Comparison of ENCODE assay signal across 6 cellular contexts in genomic region chr17:31042378-31042777, GRCh38. TPM values are rescaled to one million over a fixed set of nuclear protein-coding genes. Genes with fewer than 3 reads are reported as not detected.
DNase-seq lines count a peak whose midpoint lies in the region; ATAC-seq, FAIRE-seq and TF ChIP-seq lines count a peak whose summit lies in the region.
"Not testable (repeated sequence)": the region's sequence is repeated elsewhere in the genome, so short reads cannot be mapped to it uniquely, and the experiment has no call there.

No MANE protein-coding gene starts in this region.

- not testable (repeated sequence) for H2BK15ac ChIP-seq in IMR-90 (ENCODE audit: low read depth, low read length); neuronal stem cell (ENCODE audit: low read length)

- H2AK9ac ChIP-seq in IMR-90 (replicated peaks; ENCODE audit: low read depth, low read length, poor library complexity) = not testable (repeated sequence)

- not testable (repeated sequence) for ATAC-seq in IMR-90 (ENCODE audit: low read depth)

- intact Hi-C loops in IMR-90 (cut with micrococcal nuclease) = not testable (repeated sequence)

- CTCF ChIA-PET in IMR-90 (lab: Yijun Ruan, JAX) = not testable (repeated sequence)

- not testable (repeated sequence) for H3K36me3 Mint-ChIP-seq in nephron progenitor cell (ENCODE audit: low read depth)

- H2BK120ac ChIP-seq in IMR-90 (ENCODE audit: low read depth, low read length); neuronal stem cell (ENCODE audit: low read depth, low read length): not testable (repeated sequence)

- not testable (repeated sequence) for H4K91ac ChIP-seq in IMR-90 (ENCODE audit: insufficient read depth, low read depth, low read length); neuronal stem cell (ENCODE audit: low read depth, low read length, poor library complexity)

- TF ChIP-seq CTCF in IMR-90 (conservative IDR thresholded peaks at IDR 0.05; ENCODE audit: low read depth, low read length); nephron progenitor cell (IDR thresholded peaks at IDR 0.05): not testable (repeated sequence)

- not testable (repeated sequence) for H3K9ac ChIP-seq in IMR-90 (ENCODE audit: low read depth, low read length)
- peak overlapping the region; percentile 53 for H3K9ac ChIP-seq in neuronal stem cell (ENCODE audit: low read depth, low read length, poor library complexity)

- H3K36me3 ChIP-seq in IMR-90 (ENCODE audit: control insufficient read depth, insufficient read depth, low read length); neuronal stem cell (replicated peaks in 1 of 2; ENCODE audit: control insufficient read depth in 2 of 2, insufficient read depth in 2 of 2, low read length in 2 of 2): not testable (repeated sequence)

- BruUV-seq in IMR-90 (replicated peaks; lab: Mats Ljungman, UMichigan) = not testable (repeated sequence)

- POLR2A ChIA-PET in IMR-90 (lab: Charles Lee; ENCODE audit: unreplicated experiment) = not testable (repeated sequence)

- in situ Hi-C loops in IMR-90 (cut with MboI; ENCODE audit: low sequenced_read_pairs) = not testable (repeated sequence)

- TF ChIP-seq POLR2A in IMR-90 (IDR thresholded peaks at IDR 0.05; ENCODE audit: low read depth, low read length) = not testable (repeated sequence)

- peak overlapping the region; percentile 68 for H3K27ac Mint-ChIP-seq in nephron progenitor cell

- not testable (repeated sequence) for H3K27ac ChIP-seq in IMR-90 (ENCODE audit: insufficient read depth, low read length)
- H3K27ac ChIP-seq in neuronal stem cell (replicated peaks; ENCODE audit: low read length) = peak overlapping the region; percentile 27

- not testable (repeated sequence) for H3K79me1 ChIP-seq in IMR-90 (ENCODE audit: low read depth in 1 of 2, low read length in 2 of 2); neuronal stem cell (ENCODE audit: low read depth, low read length)

- not testable (repeated sequence) for H3K4me3 ChIP-seq in IMR-90 (ENCODE audit: insufficient read depth, low read depth, low read length)
- H3K4me3 ChIP-seq in neuronal stem cell (ENCODE audit: low read length in 2 of 2) = peak overlapping the region in 1 of 2 donors; percentile 69

- not testable (repeated sequence) for H4K8ac ChIP-seq in IMR-90 (ENCODE audit: low read depth in 2 of 2, low read length in 2 of 2); neuronal stem cell (ENCODE audit: low read depth, low read length)

- H3K4ac ChIP-seq in IMR-90 (ENCODE audit: low read depth, low read length); neuronal stem cell (ENCODE audit: low read length): not testable (repeated sequence)

- H3K27me3 Mint-ChIP-seq in nephron progenitor cell (ENCODE audit: low read depth, poor library complexity) = peaks cover 27% of the 10 kb centered on the region

- not testable (repeated sequence) for DNase-seq in IMR-90; nephron progenitor cell; neuronal stem cell (ENCODE audit: low spot score); urothelium cell line (ENCODE audit: low spot score)
- DNase-seq in ecto neural progenitor cell (ENCODE audit: low spot score) (peak; percentile 41), islet precursor cell (peak; percentile 25)

- not testable (repeated sequence) for H3K56ac ChIP-seq in IMR-90 (ENCODE audit: extremely low read depth, insufficient read depth, low read length)

- H3K9me3 ChIP-seq in IMR-90 (ENCODE audit: control insufficient read depth, insufficient read depth, low read length); neuronal stem cell (replicated peaks in 1 of 2; ENCODE audit: control insufficient read depth in 2 of 2, insufficient read depth in 1 of 2, low read depth in 1 of 2, low read length in 2 of 2): not testable (repeated sequence)

- TF ChIP-seq RAD21 in IMR-90 (IDR thresholded peaks at IDR 0.05; ENCODE audit: low read length) = not testable (repeated sequence)

- H3K4me1 Mint-ChIP-seq in nephron progenitor cell = not testable (repeated sequence)

- not testable (repeated sequence) for H2BK12ac ChIP-seq in neuronal stem cell (ENCODE audit: low read length)

- not testable (repeated sequence) for H3K4me3 Mint-ChIP-seq in nephron progenitor cell

- not testable (repeated sequence) for H3K9me1 ChIP-seq in IMR-90 (ENCODE audit: insufficient read depth, low read length)

- not testable (repeated sequence) for H4K20me1 ChIP-seq in IMR-90 (ENCODE audit: insufficient read depth, low read length)

- not testable (repeated sequence) for H2AK5ac ChIP-seq in IMR-90 (ENCODE audit: low read depth, low read length); neuronal stem cell (ENCODE audit: low read depth, low read length)

- 60% methylated on average over 1 of the region's 6 CpGs; no CpG with 5 or more reads in 1 of the 2 experiments for WGBS in IMR-90 (ENCODE audit: extremely low coverage in 2 of 2, insufficient read length in 1 of 2), 2 experiments
- WGBS in neuronal stem cell (ENCODE audit: extremely low coverage in 2 of 2, insufficient read length in 2 of 2, insufficient replicate concordance in 1 of 2), 2 donors = no CpG with 5 or more reads among the region's 6 CpGs

- FAIRE-seq in urothelium cell line (lab: Jason Lieb, UNC) = peak; percentile 40

- H2AFZ ChIP-seq in IMR-90 (replicated peaks; ENCODE audit: low read length, poor library complexity); neuronal stem cell (ENCODE audit: low read length): not testable (repeated sequence)

- H3K27me3 ChIP-seq in IMR-90 (ENCODE audit: control insufficient read depth, insufficient read depth, low read length); neuronal stem cell (ENCODE audit: control insufficient read depth in 3 of 3, insufficient read depth in 3 of 3, low read depth in 1 of 3, low read length in 3 of 3): not testable (repeated sequence)

- H2BK20ac ChIP-seq in IMR-90 (ENCODE audit: low read depth, low read length) = not testable (repeated sequence)

- H3K23ac ChIP-seq in IMR-90 (ENCODE audit: low read depth, low read length); neuronal stem cell (ENCODE audit: low read depth, low read length, poor library complexity): not testable (repeated sequence)

- not testable (repeated sequence) for H3K4me2 ChIP-seq in IMR-90 (ENCODE audit: low read depth, low read length); neuronal stem cell (ENCODE audit: insufficient read depth, low read length, poor library complexity, severe bottlenecking)

- not testable (repeated sequence) for H3K4me1 ChIP-seq in IMR-90 (ENCODE audit: control insufficient read depth, insufficient read depth, low read length); neuronal stem cell (ENCODE audit: control insufficient read depth in 2 of 2, insufficient read depth in 1 of 2, low read depth in 1 of 2, low read length in 2 of 2)

- H4K5ac ChIP-seq in IMR-90 (ENCODE audit: low read depth, low read length) = not testable (repeated sequence)

- H3K9me3 Mint-ChIP-seq in nephron progenitor cell = not testable (repeated sequence)

- peak overlapping the region; percentile 50 for H2BK5ac ChIP-seq in IMR-90 (ENCODE audit: low read depth, low read length, poor library complexity, severe bottlenecking)
- not testable (repeated sequence) for H2BK5ac ChIP-seq in neuronal stem cell (ENCODE audit: low read length)

- H3K18ac ChIP-seq in IMR-90 (ENCODE audit: low read depth, low read length); neuronal stem cell (ENCODE audit: low read length): not testable (repeated sequence)

- H3K14ac ChIP-seq in IMR-90 (replicated peaks; ENCODE audit: low read depth, low read length); neuronal stem cell (ENCODE audit: low read length): not testable (repeated sequence)

- dilution Hi-C loops in IMR-90 (cut with HindIII; ENCODE audit: low sequenced_read_pairs, unreplicated experiment) = not testable (repeated sequence)

RNA-seq across cellular contexts. Expression of gene NF1, which starts 52.4 kb away (rescaled TPM):
- 48.3 and 48.6 TPM in 2 replicates for total RNA-seq in IMR-90 (2012; rRNA removed)
- 16.1 and 17.9 TPM in 2 replicates for polyA plus RNA-seq in IMR-90 (2012; rRNA removed)
- 4.8 and 5.0 TPM in 2 replicates for polyA plus RNA-seq in IMR-90 (2012; cell fraction: cytosol; rRNA removed)
- 10.1 and 96.9 TPM in 2 replicates for polyA plus RNA-seq in IMR-90 (2012; cell fraction: nucleus; rRNA removed; ENCODE audit: low replicate concordance)
- 21.8 TPM for polyA plus RNA-seq in neuronal stem cell (2013, experiment 1 of 2)
- 21.5 TPM for polyA plus RNA-seq in neuronal stem cell (2013, experiment 2 of 2)
